ENCODE assay signal across 21 cellular contexts in genomic region chr14:23101213-23101970, GRCh38. TPM values are rescaled to one million over a fixed set of nuclear protein-coding genes. Genes with fewer than 3 reads are reported as not detected.
DNase-seq lines count a peak whose midpoint lies in the region; ATAC-seq and TF ChIP-seq lines count a peak whose summit lies in the region.
"Had no signal": no experiment of that assay in that cellular context is flagged by ENCODE, and none has a peak within 500 bp of the region (broad histone marks: within the 10 kb centered on the region; RNA-seq: fewer than 3 reads in every experiment).

No MANE protein-coding gene starts in this region.

- DNase-seq in NCI-H82 (lab: John Stamatoyannopoulos, UW) (peak; percentile 72), NCI-H82 treated with DMSO at 0.1 percent for 48 hours (lab: John Stamatoyannopoulos, UW; ENCODE audit: unreplicated experiment) (no peak), NCI-H2029 (lab: John Stamatoyannopoulos, UW) (peak; percentile 100), vagina (ENCODE audit: extremely low spot score in 2 of 2) (peak; percentile 12 to 72), NCI-H1105 (lab: John Stamatoyannopoulos, UW) (no peak)
- no peak for DNase-seq in activated effector memory CD4-positive, alpha-beta T cell treated with Interleukin-2 at 50 U/mL for 16 hours
- DNase-seq: CD4-positive, CD25-positive, alpha-beta regulatory T cell; DND-41; GDM1; Kasumi-1; NCI-H1417; NCI-H1930; NCI-H446; NCI-H748 treated with DMSO at 0.1 percent for 48 hours; Peyer's patch; Right ventricle myocardium superior had no signal

- H3K9me3 Mint-ChIP-seq in dendritic cell treated with granulocyte-macrophage colony-stimulating factor and Interleukin-4, amounts not matched to agents 40 ng/mL and 50 ng/mL, for 4 days, result no peaks in the 10 kb centered on the region
- H3K9me3 Mint-ChIP-seq: CD4-positive, CD25-positive, alpha-beta regulatory T cell had no signal

- H3K4me3 Mint-ChIP-seq in dendritic cell treated with granulocyte-macrophage colony-stimulating factor and Interleukin-4, amounts not matched to agents 40 ng/mL and 50 ng/mL, for 4 days, result no peak overlapping the region

- no peaks in the 10 kb centered on the region for H3K9me3 ChIP-seq in vagina
- H3K9me3 ChIP-seq: A549, Peyer's patch had no signal

- TF ChIP-seq POLR2A in vagina (IDR thresholded peaks at IDR 0.05), result no peak

- H3K27me3 ChIP-seq in vagina, result no peaks in the 10 kb centered on the region
- H3K27me3 ChIP-seq: Peyer's patch had no signal

- H3K36me3 ChIP-seq in vagina, result peaks cover 0 to 5% of the 10 kb centered on the region in 2 donors

- H3K27ac Mint-ChIP-seq in dendritic cell treated with granulocyte-macrophage colony-stimulating factor and Interleukin-4, amounts not matched to agents 40 ng/mL and 50 ng/mL, for 4 days, result peak overlapping the region; percentile 66

- H3K4me1 ChIP-seq in vagina, result peaks cover 14% of the 10 kb centered on the region

- H3K4me3 ChIP-seq in vagina, result no peak overlapping the region
- H3K4me3 ChIP-seq: A549, Peyer's patch had no signal

- no peaks in the 10 kb centered on the region for H3K36me3 Mint-ChIP-seq in dendritic cell treated with granulocyte-macrophage colony-stimulating factor and Interleukin-4, amounts not matched to agents 40 ng/mL and 50 ng/mL, for 4 days (ENCODE audit: low read depth)

- intact Hi-C loops in dendritic cell treated with granulocyte-macrophage colony-stimulating factor and Interleukin-4, amounts not matched to agents 40 ng/mL and 50 ng/mL, for 4 days (cut with micrococcal nuclease), result no loop called here
- intact Hi-C loops in vagina (cut with DNase I), result no loop called here

- no peak for TF ChIP-seq CTCF in vagina (IDR thresholded peaks at IDR 0.05)

- H3K4me1 Mint-ChIP-seq in dendritic cell treated with granulocyte-macrophage colony-stimulating factor and Interleukin-4, amounts not matched to agents 40 ng/mL and 50 ng/mL, for 4 days (ENCODE audit: low read depth), result peaks cover 83% of the 10 kb centered on the region

- H3K27ac ChIP-seq in vagina, result no peak overlapping the region
- H3K27ac ChIP-seq: A549, Peyer's patch had no signal

- no peak for ATAC-seq in GM19455 (IDR thresholded peaks at IDR 0.05; ENCODE audit: unreplicated experiment)
- ATAC-seq: A549, SK-N-SH treated with all-trans-retinoic acid at 6 μM for 48 hours had no signal

- H3K27me3 Mint-ChIP-seq in dendritic cell treated with granulocyte-macrophage colony-stimulating factor and Interleukin-4, amounts not matched to agents 40 ng/mL and 50 ng/mL, for 4 days, result no peaks in the 10 kb centered on the region

RNA-seq across cellular contexts. Expression of gene CIROP, which starts 3.4 kb away (rescaled TPM):
- not detected for total RNA-seq in vagina
- total RNA-seq: CD4-positive, CD25-positive, alpha-beta regulatory T cell; H1; Peyer's patch; Right ventricle myocardium superior had no signal

RNA-seq across cellular contexts. Expression of gene C14orf119, which starts 6.1 kb away (rescaled TPM):
- 13.8 TPM for total RNA-seq in vagina

RNA-seq across cellular contexts. Expression of gene ACIN1, which starts 6.5 kb away (rescaled TPM):
- 121 TPM for total RNA-seq in vagina

RNA-seq across cellular contexts. Expression of gene CEBPE, which starts 17.7 kb away (rescaled TPM):
- not detected for total RNA-seq in vagina
- total RNA-seq: CD4-positive, CD25-positive, alpha-beta regulatory T cell; H1; Peyer's patch; Right ventricle myocardium superior had no signal

RNA-seq across cellular contexts. Expression of gene CDH24, which starts 44.1 kb away (rescaled TPM):
- 5.4 TPM for total RNA-seq in vagina

Comparison
In these comparisons a context has a peak if more than half of its experiments do, and no peak if none do; other contexts are left out.
1. DNase-seq: peak in NCI-H82 (single experiment), NCI-H2029 (single experiment) and vagina (2 of 2); none in NCI-H82 treated with DMSO at 0.1 percent for 48 hours (single experiment), NCI-H1105 (single experiment) and activated effector memory CD4-positive, alpha-beta T cell treated with Interleukin-2 at 50 U/mL for 16 hours (single experiment).